ENCODE assay signal across 17 cellular contexts in the genomic region with DNA sequence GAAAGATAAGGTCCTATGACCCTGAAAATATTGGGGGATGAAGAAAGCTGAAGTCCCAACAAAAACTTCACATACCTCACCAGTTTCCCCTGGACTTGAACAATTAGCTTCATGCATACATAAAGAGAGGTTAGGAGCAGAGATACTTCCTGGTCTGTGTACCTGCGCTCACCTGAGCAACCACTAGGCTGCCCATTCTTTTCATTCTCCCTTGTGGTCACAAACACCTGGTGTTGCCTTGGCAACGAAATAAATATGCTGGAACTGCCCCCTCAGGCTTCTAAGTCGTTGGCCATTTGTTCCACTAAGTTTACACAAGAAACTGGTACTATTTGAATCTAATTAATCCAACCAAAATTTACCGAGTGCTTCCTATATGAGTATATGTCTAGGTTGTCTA. TPM values are rescaled to one million over a fixed set of nuclear protein-coding genes. Genes with fewer than 3 reads are reported as not detected.
A peak's percentile ranks its signal among the peaks of the same experiment; 100 is the strongest.
DNase-seq lines count a peak whose midpoint lies in the region; ATAC-seq, FAIRE-seq and TF ChIP-seq lines count a peak whose summit lies in the region.
"Had no signal": no experiment of that assay in that cellular context is flagged by ENCODE, and none has a peak within 500 bp of the region (broad histone marks: within the 10 kb centered on the region; RNA-seq: fewer than 3 reads in every experiment).

No MANE protein-coding gene starts in this region.

- H2AFZ ChIP-seq in H1 (ENCODE audit: low read length), result no peak overlapping the region

- H3K4me3 ChIP-seq in H1 (ENCODE audit: extremely low read depth in 1 of 4, insufficient read depth in 2 of 4, low read depth in 3 of 4, low read length in 4 of 4), result no peak overlapping the region

- H2BK15ac ChIP-seq in H1 (ENCODE audit: low read length), result no peak overlapping the region

- H3K79me1 ChIP-seq in H1 (ENCODE audit: low read depth, low read length), result no peaks in the 10 kb centered on the region

- intact Hi-C loops in activated CD4-positive, alpha-beta T cell treated with anti-CD3 and anti-CD28 coated beads for 36 hours (cut with DNase I, micrococcal nuclease), result no loop called here

- FAIRE-seq in H1 (lab: Jason Lieb, UNC), result peak; percentile 99
- FAIRE-seq: endothelial cell of umbilical vein had no signal

- no peak overlapping the region for H2BK120ac ChIP-seq in H1 (replicated peaks; ENCODE audit: low read depth, low read length)

- H3K27me3 Mint-ChIP-seq in activated CD4-positive, alpha-beta T cell treated with anti-CD3 and anti-CD28 coated beads for 36 hours, result peaks cover 49% of the 10 kb centered on the region
- peaks cover 32% of the 10 kb centered on the region for H3K27me3 Mint-ChIP-seq in activated CD4-positive, alpha-beta T cell treated with anti-CD3 and anti-CD28 coated beads, Interleukin-2, amount 10 ng/mL, durations not matched to agents 7 days and 5 days

- POLR2A ChIA-PET in activated CD4-positive, alpha-beta T cell treated with anti-CD3 and anti-CD28 coated beads for 36 hours (lab: Charles Lee), result no interaction called here
- POLR2A ChIA-PET in activated CD4-positive, alpha-beta T cell treated with anti-CD3 and anti-CD28 coated beads, Interleukin-2, amount 10 ng/mL, durations not matched to agents 7 days and 5 days (lab: Charles Lee), result no interaction called here
- POLR2A ChIA-PET in H1 (lab: Charles Lee; ENCODE audit: partially characterized antibody), result interaction anchor here (1.0 kb wide), 1 partner anchor 64 kb away, joined by 3 read pairs; no protein-coding TSS in a partner anchor

- no peaks in the 10 kb centered on the region for H3K23me2 ChIP-seq in H1 (ENCODE audit: low read depth, low read length)

- H4K8ac ChIP-seq in H1 (ENCODE audit: extremely low read depth, insufficient read depth, low read length), result no peak overlapping the region

- no peak overlapping the region for H2BK5ac ChIP-seq in H1 (ENCODE audit: low read depth, low read length)

- H4K91ac ChIP-seq in H1 (replicated peaks; ENCODE audit: insufficient read length, low read length), result no peak overlapping the region

- H3K4me3 Mint-ChIP-seq in activated CD4-positive, alpha-beta T cell treated with anti-CD3 and anti-CD28 coated beads for 36 hours, result no peak overlapping the region
- H3K4me3 Mint-ChIP-seq in activated CD4-positive, alpha-beta T cell treated with anti-CD3 and anti-CD28 coated beads, Interleukin-2, amount 10 ng/mL, durations not matched to agents 7 days and 5 days, result no peak overlapping the region
- H3K4me3 Mint-ChIP-seq: activated CD4-positive, alpha-beta memory T cell treated with anti-CD3 and anti-CD28 coated beads for 36 hours had no signal

- no peak overlapping the region for H3K27ac Mint-ChIP-seq in activated CD4-positive, alpha-beta T cell treated with anti-CD3 and anti-CD28 coated beads for 36 hours
- no peak overlapping the region for H3K27ac Mint-ChIP-seq in activated CD4-positive, alpha-beta T cell treated with anti-CD3 and anti-CD28 coated beads, Interleukin-2, amount 10 ng/mL, durations not matched to agents 7 days and 5 days
- H3K27ac Mint-ChIP-seq: activated CD4-positive, alpha-beta memory T cell treated with anti-CD3 and anti-CD28 coated beads for 36 hours had no signal

- H4K5ac ChIP-seq in H1 (ENCODE audit: insufficient read length, low read depth, low read length), result no peak overlapping the region

- TF ChIP-seq POLR2A in H1 (IDR thresholded peaks at IDR 0.05; ENCODE audit: control extremely low read depth in 1 of 2, low read depth in 2 of 2, low read length in 2 of 2), result no peak

- H3K56ac ChIP-seq in H1 (replicated peaks; ENCODE audit: insufficient read length, low read depth, low read length), result no peak overlapping the region

- peak; percentile 11 for DNase-seq in activated CD4-positive, alpha-beta T cell treated with anti-CD3 and anti-CD28 coated beads for 36 hours
- no peak for DNase-seq in activated CD4-positive, alpha-beta T cell treated with anti-CD3 and anti-CD28 coated beads, Interleukin-2, amount 10 ng/mL, durations not matched to agents 7 days and 5 days
- peak; percentile 78 for DNase-seq in NCI-H146 treated with DMSO at 0.1 percent for 48 hours (lab: John Stamatoyannopoulos, UW; ENCODE audit: unreplicated experiment)
- DNase-seq in H1 (ENCODE audit: low read depth in 1 of 2, low spot score in 2 of 2), result peak in 1 of 2 experiments; percentile 58
- DNase-seq in NOMO-1 treated with dmso at 0.1 percent for 144 hours (lab: John Stamatoyannopoulos, UW; ENCODE audit: unreplicated experiment), result no peak
- no peak for DNase-seq in effector CD8-positive, alpha-beta T cell (lab: John Stamatoyannopoulos, UW)
- DNase-seq in stimulated activated naive CD4-positive, alpha-beta T cell (lab: John Stamatoyannopoulos, UW), result no peak
- no peak for DNase-seq in activated T-cell treated with anti-CD3 and anti-CD28 coated beads, Interleukin-2, amount 50 U/mL, for 1 hour
- DNase-seq: activated CD4-positive, alpha-beta memory T cell treated with anti-CD3 and anti-CD28 coated beads for 36 hours; activated effector memory CD4-positive, alpha-beta T cell treated with anti-CD3 and anti-CD28 coated beads, Interleukin-2, amount 50 U/mL, for 16 hours; brain microvascular endothelial cell; GF-D8; hypothalamus; midbrain had no signal

- H4K20me1 ChIP-seq in H1 (replicated peaks in 1 of 2; ENCODE audit: control insufficient read depth in 1 of 2, insufficient read depth in 2 of 2, low read length in 2 of 2), result peaks cover 0 to 1% of the 10 kb centered on the region in 2 experiments

- H3K4me1 Mint-ChIP-seq in activated CD4-positive, alpha-beta T cell treated with anti-CD3 and anti-CD28 coated beads for 36 hours, result no peaks in the 10 kb centered on the region
- no peaks in the 10 kb centered on the region for H3K4me1 Mint-ChIP-seq in activated CD4-positive, alpha-beta T cell treated with anti-CD3 and anti-CD28 coated beads, Interleukin-2, amount 10 ng/mL, durations not matched to agents 7 days and 5 days

- TF ChIP-seq CTCF in H1 (IDR thresholded peaks at IDR 0.05; ENCODE audit: control extremely low read depth in 1 of 3, insufficient read depth in 1 of 3, low read depth in 1 of 3, low read length in 3 of 3), result peak; percentile 37 to 81 (median 44)

- H3K9me3 Mint-ChIP-seq in activated CD4-positive, alpha-beta T cell treated with anti-CD3 and anti-CD28 coated beads for 36 hours (ENCODE audit: low read depth), result no peaks in the 10 kb centered on the region
- no peaks in the 10 kb centered on the region for H3K9me3 Mint-ChIP-seq in activated CD4-positive, alpha-beta T cell treated with anti-CD3 and anti-CD28 coated beads, Interleukin-2, amount 10 ng/mL, durations not matched to agents 7 days and 5 days
- H3K9me3 Mint-ChIP-seq: activated CD4-positive, alpha-beta memory T cell treated with anti-CD3 and anti-CD28 coated beads for 36 hours had no signal

- 0 out of 2 replicates have a peak overlapping the region, but pooled peaks have one; percentile 28 for H3K27ac ChIP-seq in H1 (ENCODE audit: low read depth, low read length)
- H3K27ac ChIP-seq: brain microvascular endothelial cell had no signal

- no peak overlapping the region for H2AK5ac ChIP-seq in H1 (ENCODE audit: low read depth, low read length)

- no peak overlapping the region for H3K14ac ChIP-seq in H1 (ENCODE audit: insufficient read length)

- H3K27me3 ChIP-seq in H1 (replicated peaks in 1 of 4; ENCODE audit: control insufficient read depth in 3 of 4, extremely low read depth in 1 of 4, insufficient read depth in 3 of 4, low read length in 3 of 4), result peaks cover 4 to 13% (median 11%) of the 10 kb centered on the region in 4 experiments

- H3K9ac ChIP-seq in H1 (replicated peaks in 1 of 4; ENCODE audit: extremely low read depth in 1 of 4, low read depth in 3 of 4, low read length in 3 of 4), result no peak overlapping the region

- no peak overlapping the region for H3K18ac ChIP-seq in H1 (ENCODE audit: extremely low read depth, low read length)

- no peak overlapping the region for H3K4me2 ChIP-seq in H1 (ENCODE audit: insufficient read depth in 1 of 2, low read depth in 2 of 2, low read length in 2 of 2)

- H3K79me2 ChIP-seq in H1 (ENCODE audit: control insufficient read depth in 1 of 2, insufficient read depth in 2 of 2, low read length in 2 of 2), result no peaks in the 10 kb centered on the region

- no peak overlapping the region for H2BK20ac ChIP-seq in H1 (ENCODE audit: low read length)

- no peak overlapping the region for H3K4ac ChIP-seq in H1 (replicated peaks; ENCODE audit: insufficient read length, low read depth, low read length)

- peaks cover 0 to 4% (median under 1%) of the 10 kb centered on the region in 4 experiments; a peak in 3 of 7 replicates for H3K4me1 ChIP-seq in H1 (replicated peaks in 1 of 4; ENCODE audit: control insufficient read depth in 3 of 4, insufficient read depth in 4 of 4, low read length in 3 of 4)

- H3K9me3 ChIP-seq in H1 (ENCODE audit: insufficient read depth in 2 of 2, low read depth in 1 of 2, low read length in 1 of 2), result no peaks in the 10 kb centered on the region

- peak; percentile 25 to 94 for TF ChIP-seq EP300 in H1 (IDR thresholded peaks at IDR 0.05; ENCODE audit: borderline replicate concordance in 1 of 2, low read depth in 2 of 2, low read length in 2 of 2)

- ATAC-seq in activated CD4-positive, alpha-beta T cell treated with anti-CD3 and anti-CD28 coated beads for 36 hours, result no peak

- CTCF ChIA-PET in activated CD4-positive, alpha-beta T cell treated with anti-CD3 and anti-CD28 coated beads for 36 hours (lab: Charles Lee), result no interaction called here
- CTCF ChIA-PET in activated CD4-positive, alpha-beta T cell treated with anti-CD3 and anti-CD28 coated beads, Interleukin-2, amount 10 ng/mL, durations not matched to agents 7 days and 5 days (lab: Charles Lee), result interaction anchor here (0.6 to 0.7 kb wide), 2 partner anchors 22 to 276 kb away, joined by 3 read pairs; no protein-coding TSS in a partner anchor
- CTCF ChIA-PET in H1 (lab: Charles Lee; ENCODE audit: partially characterized antibody), result interaction anchor here (0.8 to 1.8 kb wide), 8 partner anchors 13 to 364 kb away, joined by 3 to 7 read pairs (median 4); partner anchors contain the start of gene OTP

- TF ChIP-seq RAD21 in H1 (IDR thresholded peaks at IDR 0.05 in 1 of 2, conservative IDR thresholded peaks at IDR 0.05 in 1 of 2; ENCODE audit: low read depth in 2 of 2, low read length in 2 of 2), result peak; percentile 28 to 38; a peak in 2 of 4 replicates

- H2BK12ac ChIP-seq in H1 (ENCODE audit: low read depth, low read length), result no peak overlapping the region; the same call in 1 of the 2 replicates

- WGBS in H1 (ENCODE audit: extremely low coverage in 1 of 2, insufficient coverage in 1 of 2, insufficient read length in 1 of 2, insufficient replicate concordance in 2 of 2, low coverage in 1 of 2, low lambda C conversion rate in 2 of 2, missing lambda C conversion rate in 1 of 2), 2 experiments, result 22% methylated on average over 4 of the region's 4 CpGs; no CpG with 5 or more reads in 1 of the 2 experiments

- H3K23ac ChIP-seq in H1 (ENCODE audit: insufficient read length), result no peak overlapping the region

- no peaks in the 10 kb centered on the region for H3K36me3 ChIP-seq in H1 (ENCODE audit: control insufficient read depth in 2 of 4, insufficient read depth in 4 of 4, low read length in 3 of 4)
- H3K36me3 ChIP-seq: brain microvascular endothelial cell had no signal

- no peaks in the 10 kb centered on the region for H3K36me3 Mint-ChIP-seq in activated CD4-positive, alpha-beta T cell treated with anti-CD3 and anti-CD28 coated beads for 36 hours (ENCODE audit: low read depth)
- no peaks in the 10 kb centered on the region for H3K36me3 Mint-ChIP-seq in activated CD4-positive, alpha-beta T cell treated with anti-CD3 and anti-CD28 coated beads, Interleukin-2, amount 10 ng/mL, durations not matched to agents 7 days and 5 days (ENCODE audit: low read depth)
- H3K36me3 Mint-ChIP-seq: activated CD4-positive, alpha-beta memory T cell treated with anti-CD3 and anti-CD28 coated beads for 36 hours had no signal

RNA-seq across cellular contexts. Expression of gene OTP, which starts 18.1 kb away (rescaled TPM):
- not detected for total RNA-seq in activated CD4-positive, alpha-beta T cell treated with anti-CD3 and anti-CD28 coated beads for 36 hours
- not detected for total RNA-seq in activated CD4-positive, alpha-beta T cell treated with anti-CD3 and anti-CD28 coated beads, Interleukin-2, amount 10 ng/mL, durations not matched to agents 7 days and 5 days
- not detected in 2 replicates for total RNA-seq in H1 (2021; fragmentation: NEBNext Ultra II Directional; extraction: Animal tissue kit (Norgen Biotek cat#: 25700))
- polyA plus RNA-seq in H1 (2011; rRNA removed), result not detected in 2 replicates
- polyA plus RNA-seq in H1 (2011; cell fraction: cytosol; rRNA removed), result not detected
- polyA plus RNA-seq in H1 (2011; cell fraction: nucleus; rRNA removed), result not detected
- not detected in 4 replicates for polyA plus RNA-seq in H1 (2012, experiment 1 of 2)
- polyA plus RNA-seq in H1 (2012, experiment 2 of 2), result not detected
- 0.02 TPM for polyA plus RNA-seq in H1 (2013, experiment 1 of 2)
- polyA plus RNA-seq in H1 (2013, experiment 2 of 2), result 0.02 TPM
- polyA minus RNA-seq in H1 (2011; rRNA and poly(A)+ RNA removed), result not detected in 2 replicates
- polyA minus RNA-seq in H1 (2011; cell fraction: cytosol; rRNA and poly(A)+ RNA removed), result not detected
- not detected for polyA minus RNA-seq in H1 (2011; cell fraction: nucleus; rRNA and poly(A)+ RNA removed)
- total RNA-seq: activated CD4-positive, alpha-beta memory T cell treated with anti-CD3 and anti-CD28 coated beads for 36 hours; endothelial cell of umbilical vein; LHCN-M2; T-helper 1 cell treated with Interleukin-12 subunit alpha and Interleukin-12 subunit beta and Interleukin-4 antibody, amounts not matched to agents 30 ng/mL and 1 ng/mL, for 36 hours had no signal
- polyA plus RNA-seq: endothelial cell of umbilical vein had no signal

Comparison
In these comparisons a context has a peak if more than half of its experiments do, and no peak if none do; other contexts are left out.
1. DNase-seq: peak in activated CD4-positive, alpha-beta T cell treated with anti-CD3 and anti-CD28 coated beads for 36 hours (single experiment) and NCI-H146 treated with DMSO at 0.1 percent for 48 hours (single experiment); none in activated CD4-positive, alpha-beta T cell treated with anti-CD3 and anti-CD28 coated beads, Interleukin-2, amount 10 ng/mL, durations not matched to agents 7 days and 5 days (single experiment), NOMO-1 treated with dmso at 0.1 percent for 144 hours (single experiment), effector CD8-positive, alpha-beta T cell (single experiment), stimulated activated naive CD4-positive, alpha-beta T cell (0 of 6) and activated T-cell treated with anti-CD3 and anti-CD28 coated beads, Interleukin-2, amount 50 U/mL, for 1 hour (single experiment).